In the genomic region with DNA sequence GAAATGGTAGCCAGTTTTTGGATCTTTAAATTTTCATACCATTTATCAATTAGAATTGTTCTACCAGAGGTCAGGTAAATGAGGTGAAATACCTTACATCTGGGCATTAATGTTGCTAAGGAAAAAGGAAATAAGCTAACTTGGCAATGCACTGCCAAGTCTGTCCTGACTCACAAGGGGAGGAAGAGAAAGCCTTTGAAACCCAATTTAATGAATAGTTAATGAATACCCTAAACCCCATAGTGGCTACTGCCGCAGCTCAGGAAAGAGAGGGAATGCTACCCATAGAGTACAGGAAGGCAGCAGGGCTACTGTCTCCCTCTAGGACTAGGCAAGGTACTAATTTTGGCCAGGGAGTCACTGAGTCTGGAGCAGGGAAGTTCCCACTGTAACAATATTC, we compare ENCODE assay signal across 15 cellular contexts. TPM values are rescaled to one million over a fixed set of nuclear protein-coding genes. Genes with fewer than 3 reads are reported as not detected.
DNase-seq lines count a peak whose midpoint lies in the region; ATAC-seq and TF ChIP-seq lines count a peak whose summit lies in the region.
"Had no signal": no experiment of that assay in that cellular context is flagged by ENCODE, and none has a peak within 500 bp of the region (broad histone marks: within the 10 kb centered on the region; RNA-seq: fewer than 3 reads in every experiment).

No MANE protein-coding gene starts in this region.

- H3K27me3 Mint-ChIP-seq in Calu3 (ENCODE audit: unreplicated experiment) (no peaks in the 10 kb centered on the region), WTC11 (ENCODE audit: low read depth) (no peaks in the 10 kb centered on the region), endothelial cell (ENCODE audit: unreplicated experiment) (peaks cover 1% of the 10 kb centered on the region)

- DNase-seq in Calu3, result peak; percentile 13
- DNase-seq in WTC11 (ENCODE audit: low spot score), result no peak
- peak; percentile 86 for DNase-seq in kidney tubule cell (ENCODE audit: low spot score)
- peak; percentile 92 for DNase-seq in renal cortical epithelial cell (ENCODE audit: low read depth)
- no peak for DNase-seq in endothelial cell (ENCODE audit: low spot score)
- DNase-seq in NCI-H526 (lab: John Stamatoyannopoulos, UW), result no peak
- DNase-seq in NCI-H510A treated with DMSO at 0.1 percent for 48 hours (lab: John Stamatoyannopoulos, UW), result no peak
- DNase-seq: BE2C; CD4-positive, alpha-beta memory T cell; COR-L47; DMS53; GF-D8; HCEC 1CT; HFFc6 had no signal

- H3K4me3 Mint-ChIP-seq in Calu3 (ENCODE audit: low read depth, unreplicated experiment), result peak overlapping the region; percentile 41
- no peak overlapping the region for H3K4me3 Mint-ChIP-seq in WTC11
- H3K4me3 Mint-ChIP-seq in endothelial cell (ENCODE audit: unreplicated experiment), result no peak overlapping the region
- H3K4me3 Mint-ChIP-seq: CD4-positive, alpha-beta memory T cell; HFFc6; IgD-negative memory B cell had no signal

- H3K36me3 Mint-ChIP-seq in Calu3 (ENCODE audit: insufficient read depth, unreplicated experiment), result peaks cover 16% of the 10 kb centered on the region
- no peaks in the 10 kb centered on the region for H3K36me3 Mint-ChIP-seq in WTC11
- H3K36me3 Mint-ChIP-seq in endothelial cell (ENCODE audit: low read depth, unreplicated experiment), result no peaks in the 10 kb centered on the region
- H3K36me3 Mint-ChIP-seq: CD4-positive, alpha-beta memory T cell had no signal

- H3K4me1 Mint-ChIP-seq in Calu3 (ENCODE audit: low read depth, unreplicated experiment) (peaks cover 58% of the 10 kb centered on the region), WTC11 (peaks cover 21% of the 10 kb centered on the region), endothelial cell (ENCODE audit: unreplicated experiment) (peaks cover 10% of the 10 kb centered on the region)
- H3K4me1 Mint-ChIP-seq: IgD-negative memory B cell had no signal

- intact Hi-C loops in Calu3 (cut with micrococcal nuclease; ENCODE audit: unreplicated experiment), result loop anchor here (2.0 kb wide), 1 partner anchor 58 kb away; no protein-coding TSS in a partner anchor

- H3K9me3 Mint-ChIP-seq in Calu3 (ENCODE audit: low read depth, unreplicated experiment) (no peaks in the 10 kb centered on the region), WTC11 (peaks cover 7% of the 10 kb centered on the region), endothelial cell (ENCODE audit: unreplicated experiment) (no peaks in the 10 kb centered on the region)

- no TSS peak for BruUV-seq in Calu3 (replicated peaks; lab: Mats Ljungman, UMichigan)

- H3K27ac Mint-ChIP-seq in Calu3 (ENCODE audit: unreplicated experiment) (peak overlapping the region; percentile 67), WTC11 (no peak overlapping the region), endothelial cell (ENCODE audit: unreplicated experiment) (no peak overlapping the region)
- H3K27ac Mint-ChIP-seq: HFFc6, IgD-negative memory B cell had no signal

- no peak for TF ChIP-seq CTCF in Calu3 (IDR thresholded peaks at IDR 0.05; ENCODE audit: unreplicated experiment)
- TF ChIP-seq CTCF in WTC11 (IDR thresholded peaks at IDR 0.05), result no peak
- TF ChIP-seq CTCF in endothelial cell (IDR thresholded peaks at IDR 0.05; ENCODE audit: unreplicated experiment), result no peak

- POLR2A ChIA-PET in WTC11 (lab: Charles Lee), result no interaction called here

- peak; percentile 32; the same call in 1 of the 2 replicates for ATAC-seq in WTC11

- CTCF ChIA-PET in Calu3 (lab: Charles Lee) (interaction anchor here (0.5 kb wide), 1 partner anchor 217 kb away, joined by 9 read pairs; no protein-coding TSS in a partner anchor), WTC11 (lab: Charles Lee) (interaction anchor here (0.8 to 1.4 kb wide), 2 partner anchors 54 to 87 kb away, joined by 3 to 5 read pairs; no protein-coding TSS in a partner anchor)

TF ChIP-seq in WTC11, 78 proteins besides CTCF, POLR2A, EP300 and RAD21 (continues in another document):
- TF ChIP-seq JAZF1 (CRISPR knock-in tag; IDR thresholded peaks at IDR 0.05), result no peak
- TF ChIP-seq SP1 (CRISPR knock-in tag; conservative IDR thresholded peaks at IDR 0.05), result no peak
- TF ChIP-seq ATF2 (CRISPR knock-in tag; IDR thresholded peaks at IDR 0.05; ENCODE audit: borderline replicate concordance, low read depth), result no peak
- TF ChIP-seq ZNF671 (CRISPR knock-in tag; IDR thresholded peaks at IDR 0.05), result no peak
- no peak for TF ChIP-seq PRRX2 (CRISPR knock-in tag; IDR thresholded peaks at IDR 0.05)
- TF ChIP-seq HMGXB4 (CRISPR knock-in tag; IDR thresholded peaks at IDR 0.05), result no peak
- TF ChIP-seq FOXK1 (CRISPR knock-in tag; IDR thresholded peaks at IDR 0.05), result no peak
- TF ChIP-seq ZNF396 (CRISPR knock-in tag; IDR thresholded peaks at IDR 0.05; ENCODE audit: borderline replicate concordance), result no peak
- TF ChIP-seq KAT7 (CRISPR knock-in tag; IDR thresholded peaks at IDR 0.05; ENCODE audit: borderline replicate concordance), result no peak
- TF ChIP-seq, protein P1, sequence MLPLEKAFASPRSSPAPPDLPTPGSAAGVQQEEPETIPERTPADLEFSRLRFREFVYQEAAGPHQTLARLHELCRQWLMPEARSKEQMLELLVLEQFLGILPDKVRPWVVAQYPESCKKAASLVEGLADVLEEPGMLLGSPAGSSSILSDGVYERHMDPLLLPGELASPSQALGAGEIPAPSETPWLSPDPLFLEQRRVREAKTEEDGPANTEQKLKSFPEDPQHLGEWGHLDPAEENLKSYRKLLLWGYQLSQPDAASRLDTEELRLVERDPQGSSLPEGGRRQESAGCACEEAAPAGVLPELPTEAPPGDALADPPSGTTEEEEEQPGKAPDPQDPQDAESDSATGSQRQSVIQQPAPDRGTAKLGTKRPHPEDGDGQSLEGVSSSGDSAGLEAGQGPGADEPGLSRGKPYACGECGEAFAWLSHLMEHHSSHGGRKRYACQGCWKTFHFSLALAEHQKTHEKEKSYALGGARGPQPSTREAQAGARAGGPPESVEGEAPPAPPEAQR (CRISPR knock-in tag; IDR thresholded peaks at IDR 0.05), result no peak
- TF ChIP-seq ESRRA (CRISPR knock-in tag; IDR thresholded peaks at IDR 0.05; ENCODE audit: borderline replicate concordance), result no peak
- TF ChIP-seq GTF2I (CRISPR knock-in tag; conservative IDR thresholded peaks at IDR 0.05), result no peak
- TF ChIP-seq TEAD1 (CRISPR knock-in tag; IDR thresholded peaks at IDR 0.05), result no peak
- no peak for TF ChIP-seq PREB (CRISPR knock-in tag; IDR thresholded peaks at IDR 0.05; ENCODE audit: borderline replicate concordance)
- TF ChIP-seq MXD4 (CRISPR knock-in tag; IDR thresholded peaks at IDR 0.05; ENCODE audit: borderline replicate concordance), result no peak
- no peak for TF ChIP-seq ZNF263 (CRISPR knock-in tag; IDR thresholded peaks at IDR 0.05; ENCODE audit: low read depth)
- no peak for TF ChIP-seq ATF6 (CRISPR knock-in tag; IDR thresholded peaks at IDR 0.05)
- no peak for TF ChIP-seq ZNF416 (CRISPR knock-in tag; IDR thresholded peaks at IDR 0.05)

RNA-seq across cellular contexts. Expression of gene DHX15, which starts 16.8 kb away (rescaled TPM):
- total RNA-seq in Calu3 (2022) (161 and 169 TPM in 2 replicates), WTC11 (2021) (210 to 240 TPM (median 213 TPM) in 3 replicates), renal cortical epithelial cell (159 and 240 TPM in 2 replicates), endothelial cell (ENCODE audit: unreplicated experiment) (154 TPM)

Comparison
In these comparisons a context has a peak if more than half of its experiments do, and no peak if none do; other contexts are left out.
1. DNase-seq: peak in Calu3 (single experiment), kidney tubule cell (single experiment) and renal cortical epithelial cell (single experiment); none in WTC11 (single experiment), endothelial cell (single experiment), NCI-H526 (0 of 2) and NCI-H510A treated with DMSO at 0.1 percent for 48 hours (single experiment).